Comparison of ENCODE assay signal across 21 cellular contexts in the genomic region with DNA sequence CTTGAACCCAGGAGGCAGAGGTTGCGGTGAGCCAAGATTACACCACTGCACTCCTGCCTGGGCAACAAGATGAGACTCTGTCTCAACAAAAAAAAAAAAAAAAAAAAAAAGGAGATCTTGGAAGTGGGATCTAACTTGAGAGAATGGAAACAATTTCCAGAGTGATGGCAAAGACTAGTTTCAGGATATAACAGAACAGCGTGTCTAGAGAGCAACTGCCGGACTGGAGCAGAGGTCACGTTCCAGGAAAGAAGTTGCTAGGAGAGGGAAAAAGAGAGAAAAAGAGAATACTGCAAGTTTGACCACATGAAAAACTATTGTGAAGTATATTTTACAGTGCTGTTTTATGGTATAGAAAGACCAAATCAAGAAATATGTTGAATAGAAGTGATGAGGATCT.
"Had no signal": no experiment of that assay in that cellular context is flagged by ENCODE, and none has a peak within 500 bp of the region (broad histone marks: within the 10 kb centered on the region; RNA-seq: fewer than 3 reads in every experiment).

No MANE protein-coding gene starts in this region.

- H3K27me3 ChIP-seq: MG63 had no signal

- H3K9me3 ChIP-seq: MG63, SK-N-SH had no signal

- DNase-seq: IMR-90, Karpas-422, KG1, MG63, NCI-H1092, NCI-H1105 treated with DMSO at 0.1 percent for 48 hours, NCI-H1417 treated with DMSO at 0.1 percent for 48 hours, NCI-H146, NCI-H1694 treated with DMSO at 0.1 percent for 48 hours, NCI-H1930, NCI-H2081, NCI-H2107, NCI-H2227 treated with DMSO at 0.1 percent for 48 hours, NCI-H524, NCI-H526 treated with DMSO at 0.1 percent for 48 hours, NCI-H748 treated with DMSO at 0.1 percent for 48 hours, PC-3, SHP77, SK-N-SH had no signal

- H3K27ac ChIP-seq: RWPE1 had no signal

- ATAC-seq: Panc1, PC-3 had no signal

- H3K4me3 ChIP-seq: MG63 had no signal

- H3K4me2 ChIP-seq: SK-N-SH had no signal

- H3K9ac ChIP-seq: SK-N-SH had no signal
